Comparison of ENCODE assay signal across 9 cellular contexts in the genomic region with DNA sequence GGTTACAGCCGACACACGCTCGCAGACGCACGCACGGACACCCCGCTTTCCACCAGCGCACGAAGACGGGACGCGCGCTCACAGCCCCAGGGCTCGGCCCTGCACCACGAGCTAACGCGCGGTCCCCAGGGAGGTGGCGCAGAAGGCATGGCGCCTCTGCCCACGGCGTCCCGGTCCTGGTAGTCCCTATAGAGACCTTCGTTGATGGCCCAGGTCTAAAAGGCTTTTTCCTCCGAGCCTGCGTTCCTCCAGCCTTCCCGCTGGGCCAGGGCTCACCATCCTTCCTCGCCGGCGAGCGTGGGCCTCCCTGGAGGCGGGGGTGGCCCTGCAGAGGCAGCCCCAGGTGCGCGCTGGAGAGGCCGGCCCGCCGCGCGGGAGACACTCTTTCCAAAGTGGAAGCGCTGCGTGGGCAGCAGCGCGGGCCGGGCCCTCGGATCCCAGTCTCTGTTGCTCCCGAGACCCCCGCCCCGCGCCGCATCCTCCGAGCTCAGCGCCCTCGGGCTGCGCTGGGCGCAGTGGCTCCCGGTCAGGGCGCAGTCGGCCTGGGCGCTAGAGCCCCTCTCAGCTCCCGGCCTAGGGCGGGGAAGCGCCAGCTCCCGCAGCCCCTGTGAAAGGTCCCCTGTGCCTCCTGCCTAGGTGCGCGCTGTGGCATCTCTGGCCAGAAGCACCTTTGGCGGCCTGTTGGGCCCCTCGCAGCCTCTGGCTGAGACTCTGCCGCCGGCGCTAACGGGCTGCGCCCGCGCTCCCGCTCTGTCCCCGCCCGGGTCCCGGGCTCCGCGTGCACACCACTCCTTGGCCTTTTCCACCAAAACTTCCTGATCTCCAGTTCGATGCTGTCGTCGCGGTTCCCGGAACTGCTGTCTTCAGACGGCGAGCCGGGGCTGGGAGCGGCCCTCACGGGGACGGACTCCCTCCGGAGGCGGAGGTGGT. TPM values are rescaled to one million over a fixed set of nuclear protein-coding genes. Genes with fewer than 3 reads are reported as not detected.
DNase-seq lines count a peak whose midpoint lies in the region; ATAC-seq and TF ChIP-seq lines count a peak whose summit lies in the region.
"Had no signal": no experiment of that assay in that cellular context is flagged by ENCODE, and none has a peak within 500 bp of the region (broad histone marks: within the 10 kb centered on the region; RNA-seq: fewer than 3 reads in every experiment).

No MANE protein-coding gene starts in this region.

- H3K36me3 ChIP-seq in CD8-positive, alpha-beta memory T cell (ENCODE audit: insufficient read depth, low read length), result no peaks in the 10 kb centered on the region
- no peaks in the 10 kb centered on the region for H3K36me3 ChIP-seq in esophagus squamous epithelium
- H3K36me3 ChIP-seq in MM.1S (replicated peaks; ENCODE audit: insufficient read depth, low read length), result no peaks in the 10 kb centered on the region

- 26 to 46% methylated on average over 8 to 11 of the region's 93 CpGs for WGBS in esophagus squamous epithelium, 2 donors

- no peaks in the 10 kb centered on the region for H4K20me1 ChIP-seq in MM.1S (ENCODE audit: insufficient read depth, low read length)

- DNase-seq in CD8-positive, alpha-beta memory T cell, result no peak
- DNase-seq in T-helper 17 cell (no peak), esophagus squamous epithelium (lab: John Stamatoyannopoulos, UW) (no peak), posterior vena cava (ENCODE audit: low spot score) (peak; percentile 78), COLO668 (lab: John Stamatoyannopoulos, UW; ENCODE audit: unreplicated experiment) (no peak), MM.1S (no peak), amygdala (lab: John Stamatoyannopoulos, UW) (no peak)
- DNase-seq: MV-4-11 had no signal

- no peak overlapping the region for H3K9ac ChIP-seq in MM.1S (ENCODE audit: low read length)

- no peaks in the 10 kb centered on the region for H3K79me2 ChIP-seq in MM.1S (ENCODE audit: low read length)

- H3K9me2 ChIP-seq in MM.1S (replicated peaks; ENCODE audit: insufficient read depth, low read length), result no peaks in the 10 kb centered on the region

- no peaks in the 10 kb centered on the region for H3F3A ChIP-seq in MM.1S (ENCODE audit: insufficient read depth, low read length)

- CTCF ChIA-PET in CD8-positive, alpha-beta memory T cell (lab: Charles Lee), result no interaction called here

- no peaks in the 10 kb centered on the region for H3K9me3 ChIP-seq in CD8-positive, alpha-beta memory T cell (ENCODE audit: low read length)
- H3K9me3 ChIP-seq in T-helper 17 cell (ENCODE audit: control insufficient read depth, low read length, poor library complexity, severe bottlenecking) (no peaks in the 10 kb centered on the region), esophagus squamous epithelium (no peaks in the 10 kb centered on the region), MM.1S (replicated peaks; ENCODE audit: insufficient read depth, low read length) (no peaks in the 10 kb centered on the region)

- no peak overlapping the region for H3K4me2 ChIP-seq in MM.1S (ENCODE audit: low read depth, low read length)

- no peaks in the 10 kb centered on the region for H3K9me3 Mint-ChIP-seq in CD8-positive, alpha-beta memory T cell

- ATAC-seq in T-helper 17 cell, result no peak
- no peak for ATAC-seq in HG03442 (IDR thresholded peaks at IDR 0.05; ENCODE audit: unreplicated experiment)

- H3K27me3 Mint-ChIP-seq in CD8-positive, alpha-beta memory T cell, result peaks cover 31 to 39% of the 10 kb centered on the region in 2 donors
- peaks cover 32% of the 10 kb centered on the region for H3K27me3 Mint-ChIP-seq in T-helper 17 cell

- H3K4me3 ChIP-seq in CD8-positive, alpha-beta memory T cell (ENCODE audit: low read length), result no peak overlapping the region
- H3K4me3 ChIP-seq in esophagus squamous epithelium (peak overlapping the region; percentile 8 to 55 (median 24)), MM.1S (ENCODE audit: low read length) (no peak overlapping the region)

- no peak overlapping the region for H3K27ac ChIP-seq in CD8-positive, alpha-beta memory T cell (ENCODE audit: low read depth, low read length)
- no peak overlapping the region for H3K27ac ChIP-seq in esophagus squamous epithelium
- H3K27ac ChIP-seq in MM.1S (ENCODE audit: low read length), result no peak overlapping the region

- no peak overlapping the region for H3K27ac Mint-ChIP-seq in CD8-positive, alpha-beta memory T cell
- no peak overlapping the region for H3K27ac Mint-ChIP-seq in T-helper 17 cell

- no peak for TF ChIP-seq POLR2A in esophagus squamous epithelium (IDR thresholded peaks at IDR 0.05)

- TF ChIP-seq CTCF in esophagus squamous epithelium (IDR thresholded peaks at IDR 0.05) (no peak), MM.1S (IDR thresholded peaks at IDR 0.05; ENCODE audit: low read length) (no peak)

- POLR2A ChIA-PET in CD8-positive, alpha-beta memory T cell (lab: Charles Lee), result no interaction called here

- peaks cover 0 to 4% (median 0%) of the 10 kb centered on the region in 3 donors for H3K36me3 Mint-ChIP-seq in CD8-positive, alpha-beta memory T cell
- peaks cover 6% of the 10 kb centered on the region for H3K36me3 Mint-ChIP-seq in T-helper 17 cell (ENCODE audit: low read depth)

- H3K4me3 Mint-ChIP-seq in CD8-positive, alpha-beta memory T cell, result peak overlapping the region in 4 of 7 donors; percentile 13 to 45 (median 42)
- peak overlapping the region; percentile 82 for H3K4me3 Mint-ChIP-seq in T-helper 17 cell

- intact Hi-C loops in esophagus squamous epithelium (cut with DNase I) (no loop called here), posterior vena cava (cut with DNase I) (no loop called here)

- no peaks in the 10 kb centered on the region for H3K27me3 ChIP-seq in CD8-positive, alpha-beta memory T cell (ENCODE audit: insufficient read depth, low read length, poor library complexity, severe bottlenecking)
- H3K27me3 ChIP-seq in esophagus squamous epithelium (peaks cover 0 to 51% (median 6%) of the 10 kb centered on the region in 4 donors), MM.1S (replicated peaks; ENCODE audit: insufficient read depth, low read length) (no peaks in the 10 kb centered on the region)

- no peak overlapping the region for H2AFZ ChIP-seq in MM.1S (ENCODE audit: low read length)

- no peaks in the 10 kb centered on the region for H3K4me1 ChIP-seq in CD8-positive, alpha-beta memory T cell (ENCODE audit: insufficient read depth, low read length)
- H3K4me1 ChIP-seq in esophagus squamous epithelium (peaks cover 7 to 17% (median 10%) of the 10 kb centered on the region in 3 donors), MM.1S (ENCODE audit: low read length) (no peaks in the 10 kb centered on the region)

- peaks cover 0 to 8% (median 0%) of the 10 kb centered on the region in 3 donors for H3K4me1 Mint-ChIP-seq in CD8-positive, alpha-beta memory T cell
- H3K4me1 Mint-ChIP-seq in T-helper 17 cell, result peaks cover 11% of the 10 kb centered on the region

RNA-seq across cellular contexts. Expression of gene FANCC, which starts 31.9 kb away (rescaled TPM):
- total RNA-seq in CD8-positive, alpha-beta memory T cell, result 10 to 100 TPM; 18.0 to 18.5 TPM
- polyA plus RNA-seq in CD8-positive, alpha-beta memory T cell, result 2.7 TPM
- total RNA-seq in T-helper 17 cell (1 to 10 TPM; 3.7 to 3.9 TPM), esophagus squamous epithelium (1 to 10 TPM; 2.2 to 9.3 (median 6.5) TPM), posterior vena cava (1 to 10 TPM; 4.4 to 7.3 TPM)

Comparison
In these comparisons a context has a peak if more than half of its experiments do, and no peak if none do; other contexts are left out.
1. H3K4me3 ChIP-seq: peak in esophagus squamous epithelium (4 of 4); none in CD8-positive, alpha-beta memory T cell (single experiment) and MM.1S (single experiment).